Comparison of ENCODE assay signal across 12 cellular contexts in the genomic region with DNA sequence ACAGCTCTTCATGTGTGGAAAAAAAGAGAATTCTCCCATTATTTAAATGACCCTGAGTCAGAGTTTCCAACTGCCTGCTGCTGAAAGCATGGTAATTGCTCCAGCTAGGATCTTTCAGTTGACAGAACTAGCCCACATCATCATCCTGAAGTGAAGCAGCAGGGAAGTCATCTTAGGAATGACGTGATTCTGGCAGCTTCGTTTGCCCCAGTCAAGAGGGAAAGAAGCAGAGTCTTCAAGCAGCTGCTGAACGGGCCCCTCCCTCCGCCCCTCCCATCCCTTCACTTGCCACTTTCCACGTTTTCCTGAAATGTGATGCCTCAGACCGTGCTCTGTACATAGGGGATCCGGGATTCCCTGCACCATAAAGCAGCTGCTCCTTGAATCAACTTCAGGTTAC.
DNase-seq lines count a peak whose midpoint lies in the region; ATAC-seq and TF ChIP-seq lines count a peak whose summit lies in the region.
"Had no signal": no experiment of that assay in that cellular context is flagged by ENCODE, and none has a peak within 500 bp of the region (broad histone marks: within the 10 kb centered on the region; RNA-seq: fewer than 3 reads in every experiment).

No MANE protein-coding gene starts in this region.

- no peak overlapping the region for H3K27ac ChIP-seq in right atrium auricular region
- H3K27ac ChIP-seq in thyroid gland = no peak overlapping the region
- H3K27ac ChIP-seq: thoracic aorta had no signal

- H3K27me3 Mint-ChIP-seq in activated CD4-positive, alpha-beta T cell treated with anti-CD3 and anti-CD28 coated beads for 36 hours = no peaks in the 10 kb centered on the region

- DNase-seq in Right ventricle myocardium inferior (ENCODE audit: missing footprints) (no peak), right atrium auricular region (ENCODE audit: low spot score) (no peak), cardiac fibroblast (ENCODE audit: low read depth in 2 of 2) (peak; percentile 3 to 15), iris pigment epithelial cell (ENCODE audit: low read depth) (peak; percentile 53), thyroid gland (peak; percentile 25 to 27), NCI-H2081 (lab: John Stamatoyannopoulos, UW) (no peak)
- DNase-seq in activated CD4-positive, alpha-beta T cell treated with anti-CD3 and anti-CD28 coated beads for 36 hours = no peak
- DNase-seq: activated T-cell treated with anti-CD3 and anti-CD28 coated beads, Interleukin-2, amount 50 U/mL, for 48 hours; NCI-H1105; PC-3 had no signal

- no peaks in the 10 kb centered on the region for H3K4me1 Mint-ChIP-seq in activated CD4-positive, alpha-beta T cell treated with anti-CD3 and anti-CD28 coated beads for 36 hours

- 11 to 13% methylated on average over 7 of the region's 7 CpGs for WGBS in thyroid gland, 2 donors

- CTCF ChIA-PET in activated CD4-positive, alpha-beta T cell treated with anti-CD3 and anti-CD28 coated beads for 36 hours (lab: Charles Lee) = no interaction called here

- H3K9me3 ChIP-seq in right atrium auricular region (no peaks in the 10 kb centered on the region), thyroid gland (no peaks in the 10 kb centered on the region)
- H3K9me3 ChIP-seq: thoracic aorta had no signal

- H3K27me3 ChIP-seq in right atrium auricular region = no peaks in the 10 kb centered on the region
- H3K27me3 ChIP-seq in thyroid gland = no peaks in the 10 kb centered on the region

- H3K4me3 ChIP-seq in right atrium auricular region (no peak overlapping the region), cardiac fibroblast (replicated peaks in 1 of 2; ENCODE audit: low read depth in 2 of 2, low read length in 2 of 2) (no peak overlapping the region), thyroid gland (replicated peaks in 1 of 3) (no peak overlapping the region)
- H3K4me3 ChIP-seq: thoracic aorta had no signal

- ATAC-seq in Right ventricle myocardium inferior (peak; percentile 66), GM18873 (IDR thresholded peaks at IDR 0.05; ENCODE audit: low FRiP score, unreplicated experiment) (no peak)
- ATAC-seq in activated CD4-positive, alpha-beta T cell treated with anti-CD3 and anti-CD28 coated beads for 36 hours = no peak
- ATAC-seq: PC-3 had no signal

- intact Hi-C loops in Right ventricle myocardium inferior (cut with DNase I) (no loop called here), thyroid gland (cut with DNase I) (no loop called here)
- intact Hi-C loops in activated CD4-positive, alpha-beta T cell treated with anti-CD3 and anti-CD28 coated beads for 36 hours (cut with DNase I, micrococcal nuclease) = no loop called here

- H3K4me1 ChIP-seq in right atrium auricular region (peaks cover 0 to 4% of the 10 kb centered on the region in 2 donors), thyroid gland (no peaks in the 10 kb centered on the region)

- POLR2A ChIA-PET in activated CD4-positive, alpha-beta T cell treated with anti-CD3 and anti-CD28 coated beads for 36 hours (lab: Charles Lee) = no interaction called here

- no peak overlapping the region for H3K27ac Mint-ChIP-seq in activated CD4-positive, alpha-beta T cell treated with anti-CD3 and anti-CD28 coated beads for 36 hours

- H3K4me3 Mint-ChIP-seq in activated CD4-positive, alpha-beta T cell treated with anti-CD3 and anti-CD28 coated beads for 36 hours = no peak overlapping the region

- TF ChIP-seq CTCF in right atrium auricular region (IDR thresholded peaks at IDR 0.05) (no peak), cardiac fibroblast (IDR thresholded peaks at IDR 0.05; ENCODE audit: low read depth, low read length) (no peak), thyroid gland (IDR thresholded peaks at IDR 0.05) (no peak)

- H3K9me3 Mint-ChIP-seq in activated CD4-positive, alpha-beta T cell treated with anti-CD3 and anti-CD28 coated beads for 36 hours (ENCODE audit: low read depth) = peaks cover 7% of the 10 kb centered on the region

- H3K36me3 ChIP-seq in right atrium auricular region = no peaks in the 10 kb centered on the region
- no peaks in the 10 kb centered on the region for H3K36me3 ChIP-seq in thyroid gland
- H3K36me3 ChIP-seq: thoracic aorta had no signal

- no peaks in the 10 kb centered on the region for H3K36me3 Mint-ChIP-seq in activated CD4-positive, alpha-beta T cell treated with anti-CD3 and anti-CD28 coated beads for 36 hours (ENCODE audit: low read depth)

- no peak for TF ChIP-seq POLR2A in thyroid gland (IDR thresholded peaks at IDR 0.05)

Comparison
In these comparisons a context has a peak if more than half of its experiments do, and no peak if none do; other contexts are left out.
1. DNase-seq: peak in cardiac fibroblast (2 of 2), iris pigment epithelial cell (single experiment) and thyroid gland (2 of 2); none in Right ventricle myocardium inferior (single experiment), right atrium auricular region (single experiment), NCI-H2081 (0 of 2) and activated CD4-positive, alpha-beta T cell treated with anti-CD3 and anti-CD28 coated beads for 36 hours (single experiment).